8 cellular contexts compared by ENCODE assay signal in genomic region chr6:85483041-85483700, GRCh38. TPM values are rescaled to one million over a fixed set of nuclear protein-coding genes. Genes with fewer than 3 reads are reported as not detected.
DNase-seq lines count a peak whose midpoint lies in the region; ATAC-seq and TF ChIP-seq lines count a peak whose summit lies in the region.

No MANE protein-coding gene starts in this region.

- peak; percentile 3 for DNase-seq in DMS 273 treated with DMSO at 0.1 percent for 48 hours (lab: John Stamatoyannopoulos, UW)
- DNase-seq in RPMI8226 = peak; percentile 78
- DNase-seq in foreskin fibroblast = peak; percentile 73 to 91
- peak; percentile 75 to 90 (median 89) for DNase-seq in ovary
- peak; percentile 80 to 85 for DNase-seq in tibial artery

- H3K27me3 ChIP-seq in ovary (no peaks in the 10 kb centered on the region), tibial artery (no peaks in the 10 kb centered on the region)

- peaks cover 3% of the 10 kb centered on the region for H3K27me3 Mint-ChIP-seq in activated T-helper 17 cell treated with anti-CD3 and anti-CD28 coated beads, Interleukin-2, amount 50 U/mL, for 72 hours

- peak overlapping the region; percentile 42 for H3K27ac Mint-ChIP-seq in activated T-helper 17 cell treated with anti-CD3 and anti-CD28 coated beads, Interleukin-2, amount 50 U/mL, for 72 hours

- TF ChIP-seq EP300 in ovary (IDR thresholded peaks at IDR 0.05) = no peak

- peaks cover 2% of the 10 kb centered on the region for H3K4me1 ChIP-seq in ovary (ENCODE audit: insufficient read depth)
- peaks cover 0 to 11% (median 7%) of the 10 kb centered on the region in 4 donors for H3K4me1 ChIP-seq in tibial artery

- peak; percentile 100 for TF ChIP-seq CTCF in foreskin fibroblast (IDR thresholded peaks at IDR 0.05; ENCODE audit: low read depth, low read length)
- TF ChIP-seq CTCF in ovary (IDR thresholded peaks at IDR 0.05) = peak; percentile 96 to 98 (median 98)
- peak; percentile 98 to 100 for TF ChIP-seq CTCF in tibial artery (IDR thresholded peaks at IDR 0.05)

- H3K27ac ChIP-seq in ovary (peak overlapping the region in 1 of 2 donors; percentile 38), tibial artery (peak overlapping the region in 1 of 2 donors; percentile 52)

- WGBS in ovary, 3 donors = 22 to 26% (median 24%) methylated on average over 9 of the region's 9 CpGs

- H3K4me3 Mint-ChIP-seq in activated T-helper 17 cell treated with anti-CD3 and anti-CD28 coated beads, Interleukin-2, amount 50 U/mL, for 72 hours = peak overlapping the region; percentile 37

- no peak overlapping the region for H3K4me3 ChIP-seq in foreskin fibroblast (ENCODE audit: low read depth in 1 of 2, low read length in 2 of 2)
- no peak overlapping the region for H3K4me3 ChIP-seq in ovary
- H3K4me3 ChIP-seq in tibial artery = no peak overlapping the region

- no peaks in the 10 kb centered on the region for H3K36me3 Mint-ChIP-seq in activated T-helper 17 cell treated with anti-CD3 and anti-CD28 coated beads, Interleukin-2, amount 50 U/mL, for 72 hours (ENCODE audit: low read depth)

- H3K9me3 ChIP-seq in ovary (no peaks in the 10 kb centered on the region), tibial artery (no peaks in the 10 kb centered on the region)

- ATAC-seq in GM19463 (IDR thresholded peaks at IDR 0.05; ENCODE audit: unreplicated experiment) (peak; percentile 90), HG03521 (IDR thresholded peaks at IDR 0.05; ENCODE audit: unreplicated experiment) (peak; percentile 91)
- ATAC-seq in activated T-helper 17 cell treated with anti-CD3 and anti-CD28 coated beads, Interleukin-2, amount 50 U/mL, for 72 hours (replicated peaks) = peak; percentile 89

- peaks cover 6% of the 10 kb centered on the region for H3K4me1 Mint-ChIP-seq in activated T-helper 17 cell treated with anti-CD3 and anti-CD28 coated beads, Interleukin-2, amount 50 U/mL, for 72 hours

- H3K9me3 Mint-ChIP-seq in activated T-helper 17 cell treated with anti-CD3 and anti-CD28 coated beads, Interleukin-2, amount 50 U/mL, for 72 hours = no peaks in the 10 kb centered on the region

- H3K36me3 ChIP-seq in ovary (no peaks in the 10 kb centered on the region), tibial artery (peaks cover 13 to 17% (median 15%) of the 10 kb centered on the region in 3 donors)

- intact Hi-C loops in ovary (cut with DNase I) (loop anchor here (2.0 to 5.0 kb wide), 2 partner anchors 126 to 128 kb away; no protein-coding TSS in a partner anchor), tibial artery (cut with DNase I; ENCODE audit: low total_unique reads) (loop anchor here (5.0 kb wide), 1 partner anchor 131 kb away; no protein-coding TSS in a partner anchor)

- no peak for TF ChIP-seq POLR2A in ovary (IDR thresholded peaks at IDR 0.05)

RNA-seq across cellular contexts. Expression of gene NT5E, which starts 33.3 kb away (rescaled TPM):
- 10 to 100 TPM in 1 of 2 donors, 1 to 10 TPM in 1; 1.2 to 10.5 TPM for total RNA-seq in activated T-helper 17 cell treated with anti-CD3 and anti-CD28 coated beads, Interleukin-2, amount 50 U/mL, for 72 hours
- 10 to 100 TPM; 32.5 to 67.2 (median 47.4) TPM for total RNA-seq in ovary
- 10 to 100 TPM; 29.3 to 68.7 TPM for polyA plus RNA-seq in ovary

Comparison
In these comparisons a context has a peak if more than half of its experiments do, and no peak if none do; other contexts are left out.
1. DNase-seq: peak in every context shown above with its lines; median percentile 89 in ovary; 82 in tibial artery; 82 in foreskin fibroblast; 78 in RPMI8226; 3 in DMS 273 treated with DMSO at 0.1 percent for 48 hours.